ENCODE assay signal across 1 cellular context in genomic region chr20:38270869-38271608, GRCh38.
A peak's percentile ranks its signal among the peaks of the same experiment; 100 is the strongest.
TF ChIP-seq lines count a peak whose summit lies in the region.

No MANE protein-coding gene starts in this region.

TF ChIP-seq in HEK293, 187 proteins besides CTCF, POLR2A, EP300 and RAD21 (continued from another document):
- TF ChIP-seq PRDM10 (tag by site-specific recombination; IDR thresholded peaks at IDR 0.05) (peak; percentile 90), ZNF664 (tag by site-specific recombination; IDR thresholded peaks at IDR 0.05) (no peak), SCRT2 (tag by site-specific recombination; IDR thresholded peaks at IDR 0.05) (no peak), ZNF692 (tag by site-specific recombination; IDR thresholded peaks at IDR 0.05) (peak; percentile 73), SP7 (tag by site-specific recombination; IDR thresholded peaks at IDR 0.05) (0 out of 2 replicates have a peak, but pooled peaks have one; percentile 27), KLF16 (tag by site-specific recombination; IDR thresholded peaks at IDR 0.05) (peak; percentile 68), ZNF561 (tag by site-specific recombination; IDR thresholded peaks at IDR 0.05; ENCODE audit: borderline replicate concordance) (no peak), ZBTB10 (tag by site-specific recombination; IDR thresholded peaks at IDR 0.05) (no peak), ZNF394 (tag by site-specific recombination; IDR thresholded peaks at IDR 0.05; ENCODE audit: borderline replicate concordance) (peak; percentile 31; the same call in 1 of the 2 replicates), ZNF132 (tag by site-specific recombination; IDR thresholded peaks at IDR 0.05; ENCODE audit: borderline replicate concordance) (no peak), YY2 (tag by site-specific recombination; IDR thresholded peaks at IDR 0.05) (no peak), ZNF211 (tag by site-specific recombination; IDR thresholded peaks at IDR 0.05; ENCODE audit: low read depth) (no peak), REST (tag by site-specific recombination; IDR thresholded peaks at IDR 0.05) (0 out of 2 replicates have a peak, but pooled peaks have one; percentile 32), ZNF670 (tag by site-specific recombination; IDR thresholded peaks at IDR 0.05; ENCODE audit: low read depth) (no peak), ZFP3 (tag by site-specific recombination; IDR thresholded peaks at IDR 0.05; ENCODE audit: low read depth) (no peak), ZNF10 (tag by site-specific recombination; IDR thresholded peaks at IDR 0.05) (peak; percentile 99), ZNF792 (tag by site-specific recombination; IDR thresholded peaks at IDR 0.05) (no peak), BCL11A (tag by site-specific recombination; IDR thresholded peaks at IDR 0.05; ENCODE audit: low read depth) (0 out of 2 replicates have a peak, but pooled peaks have one; percentile 17), ZNF354C (tag by site-specific recombination; IDR thresholded peaks at IDR 0.05; ENCODE audit: borderline replicate concordance, low read depth) (no peak), ZNF48 (tag by site-specific recombination; IDR thresholded peaks at IDR 0.05) (no peak), KLF17 (tag by site-specific recombination; IDR thresholded peaks at IDR 0.05) (peak; percentile 75; the same call in 1 of the 2 replicates), ZNF426 (tag by site-specific recombination; IDR thresholded peaks at IDR 0.05) (no peak), ZNF596 (tag by site-specific recombination; IDR thresholded peaks at IDR 0.05) (no peak), HOXD13 (CRISPR knock-in tag; IDR thresholded peaks at IDR 0.05; ENCODE audit: borderline replicate concordance) (no peak), ZBTB17 (tag by site-specific recombination; IDR thresholded peaks at IDR 0.05) (peak; percentile 34; the same call in 1 of the 2 replicates), EGR2 (tag by site-specific recombination; IDR thresholded peaks at IDR 0.05; ENCODE audit: low read depth) (no peak), ZNF585B (tag by site-specific recombination; IDR thresholded peaks at IDR 0.05) (no peak), ZNF24 (tag by site-specific recombination; IDR thresholded peaks at IDR 0.05) (no peak), ZFHX2 (tag by site-specific recombination; conservative IDR thresholded peaks at IDR 0.05) (peak; percentile 18; the same call in 1 of the 2 replicates)
